In genomic region chr13:35621989-35622388, GRCh38 we compare ENCODE assay signal across 17 cellular contexts.
DNase-seq lines count a peak whose midpoint lies in the region; ATAC-seq lines count a peak whose summit lies in the region.
"Had no signal": no experiment of that assay in that cellular context is flagged by ENCODE, and none has a peak within 500 bp of the region (broad histone marks: within the 10 kb centered on the region; RNA-seq: fewer than 3 reads in every experiment).

No MANE protein-coding gene starts in this region.

- H3K4me3 Mint-ChIP-seq in activated T-helper 1 cell treated with anti-CD3 and anti-CD28 coated beads, Interleukin-12 subunit alpha, Interleukin-12 subunit beta, Interleukin-2, Interleukin-4 antibody, amounts not matched to agents 30 ng/mL and 10 ng/mL and 1 ng/mL, durations not matched to agents 14 hours and 24 hours and 36 hours, result no peak overlapping the region
- no peak overlapping the region for H3K4me3 Mint-ChIP-seq in T-cell

- POLR2A ChIA-PET in T-cell (lab: Charles Lee), result no interaction called here

- CTCF ChIA-PET in T-cell (lab: Charles Lee), result no interaction called here

- ATAC-seq in GM18867 (IDR thresholded peaks at IDR 0.05; ENCODE audit: unreplicated experiment) (peak; percentile 47), HG03175 (IDR thresholded peaks at IDR 0.05; ENCODE audit: unreplicated experiment) (no peak), T-cell (replicated peaks in 1 of 4) (no peak), GM18502 (IDR thresholded peaks at IDR 0.05; ENCODE audit: poor library complexity, unreplicated experiment) (no peak)
- ATAC-seq: GM12878 had no signal

- DNase-seq in NCI-H146 (lab: John Stamatoyannopoulos, UW) (peak; percentile 39), NCI-H146 treated with DMSO at 0.1 percent for 48 hours (lab: John Stamatoyannopoulos, UW; ENCODE audit: unreplicated experiment) (no peak), iris pigment epithelial cell (ENCODE audit: low read depth) (peak; percentile 31), T-cell (no peak)
- no peak for DNase-seq in activated T-helper 1 cell treated with anti-CD3 and anti-CD28 coated beads, Interleukin-12 subunit alpha, Interleukin-12 subunit beta, Interleukin-2, Interleukin-4 antibody, amounts not matched to agents 30 ng/mL and 10 ng/mL and 1 ng/mL, durations not matched to agents 14 hours and 24 hours and 36 hours (ENCODE audit: low spot score)
- DNase-seq: 8988T; activated CD4-positive, alpha-beta T cell treated with anti-CD3 and anti-CD28 coated beads, Interleukin-2, amount 50 U/mL, for 48 hours; cerebellar nuclear complex; MG63; midbrain; NCI-H345; T-helper 9 cell; trophoblast cell had no signal

- H3K36me3 Mint-ChIP-seq in activated T-helper 1 cell treated with anti-CD3 and anti-CD28 coated beads, Interleukin-12 subunit alpha, Interleukin-12 subunit beta, Interleukin-2, Interleukin-4 antibody, amounts not matched to agents 30 ng/mL and 10 ng/mL and 1 ng/mL, durations not matched to agents 14 hours and 24 hours and 36 hours (ENCODE audit: low read depth), result no peaks in the 10 kb centered on the region
- H3K36me3 Mint-ChIP-seq in T-cell, result no peaks in the 10 kb centered on the region

- H3K27me3 Mint-ChIP-seq in activated T-helper 1 cell treated with anti-CD3 and anti-CD28 coated beads, Interleukin-12 subunit alpha, Interleukin-12 subunit beta, Interleukin-2, Interleukin-4 antibody, amounts not matched to agents 30 ng/mL and 10 ng/mL and 1 ng/mL, durations not matched to agents 14 hours and 24 hours and 36 hours (ENCODE audit: insufficient read depth), result no peaks in the 10 kb centered on the region
- no peaks in the 10 kb centered on the region for H3K27me3 Mint-ChIP-seq in T-cell

- intact Hi-C loops in activated T-helper 1 cell treated with anti-CD3 and anti-CD28 coated beads, Interleukin-12 subunit alpha, Interleukin-12 subunit beta, Interleukin-2, Interleukin-4 antibody, amounts not matched to agents 30 ng/mL and 10 ng/mL and 1 ng/mL, durations not matched to agents 14 hours and 24 hours and 36 hours (cut with micrococcal nuclease), result no loop called here

- H3K9me3 Mint-ChIP-seq in activated T-helper 1 cell treated with anti-CD3 and anti-CD28 coated beads, Interleukin-12 subunit alpha, Interleukin-12 subunit beta, Interleukin-2, Interleukin-4 antibody, amounts not matched to agents 30 ng/mL and 10 ng/mL and 1 ng/mL, durations not matched to agents 14 hours and 24 hours and 36 hours, result no peaks in the 10 kb centered on the region
- no peaks in the 10 kb centered on the region for H3K9me3 Mint-ChIP-seq in T-cell

- H3K27ac Mint-ChIP-seq in activated T-helper 1 cell treated with anti-CD3 and anti-CD28 coated beads, Interleukin-12 subunit alpha, Interleukin-12 subunit beta, Interleukin-2, Interleukin-4 antibody, amounts not matched to agents 30 ng/mL and 10 ng/mL and 1 ng/mL, durations not matched to agents 14 hours and 24 hours and 36 hours, result peak overlapping the region; percentile 32
- H3K27ac Mint-ChIP-seq in T-cell, result no peak overlapping the region

- H3K4me1 Mint-ChIP-seq in activated T-helper 1 cell treated with anti-CD3 and anti-CD28 coated beads, Interleukin-12 subunit alpha, Interleukin-12 subunit beta, Interleukin-2, Interleukin-4 antibody, amounts not matched to agents 30 ng/mL and 10 ng/mL and 1 ng/mL, durations not matched to agents 14 hours and 24 hours and 36 hours (ENCODE audit: low read depth), result peaks cover 19% of the 10 kb centered on the region
- H3K4me1 Mint-ChIP-seq in T-cell, result peaks cover 7 to 12% (median 9%) of the 10 kb centered on the region in 3 donors

Comparison
In these comparisons a context has a peak if more than half of its experiments do, and no peak if none do; other contexts are left out.
1. DNase-seq: peak in NCI-H146 (single experiment) and iris pigment epithelial cell (single experiment); none in NCI-H146 treated with DMSO at 0.1 percent for 48 hours (single experiment), activated T-helper 1 cell treated with anti-CD3 and anti-CD28 coated beads, Interleukin-12 subunit alpha, Interleukin-12 subunit beta, Interleukin-2, Interleukin-4 antibody, amounts not matched to agents 30 ng/mL and 10 ng/mL and 1 ng/mL, durations not matched to agents 14 hours and 24 hours and 36 hours (single experiment) and T-cell (0 of 34).